ENCODE assay signal across 20 cellular contexts in genomic region chr4:184699941-184700340, GRCh38. TPM values are rescaled to one million over a fixed set of nuclear protein-coding genes. Genes with fewer than 3 reads are reported as not detected.
DNase-seq lines count a peak whose midpoint lies in the region; TF ChIP-seq lines count a peak whose summit lies in the region.
"Had no signal": no experiment of that assay in that cellular context is flagged by ENCODE, and none has a peak within 500 bp of the region (broad histone marks: within the 10 kb centered on the region; RNA-seq: fewer than 3 reads in every experiment).

No MANE protein-coding gene starts in this region.

- in situ Hi-C loops in astrocyte of the spinal cord (cut with HindIII; ENCODE audit: low sequenced_read_pairs), result no loop called here

- TF ChIP-seq CTCF in astrocyte of the spinal cord (IDR thresholded peaks at IDR 0.05; ENCODE audit: low read depth, low read length), result no peak
- TF ChIP-seq CTCF in progenitor cell of endocrine pancreas (IDR thresholded peaks at IDR 0.05; ENCODE audit: unreplicated experiment), result no peak

- H3K36me3 Mint-ChIP-seq in progenitor cell of endocrine pancreas (ENCODE audit: insufficient read depth), result peaks cover 7% of the 10 kb centered on the region

- no peak overlapping the region for H3K4me3 Mint-ChIP-seq in progenitor cell of endocrine pancreas (ENCODE audit: low read depth)
- H3K4me3 Mint-ChIP-seq: B cell; CD4-positive, CD25-positive, alpha-beta regulatory T cell; H9 had no signal

- H3K9me3 Mint-ChIP-seq in progenitor cell of endocrine pancreas (ENCODE audit: low read depth), result no peaks in the 10 kb centered on the region
- H3K9me3 Mint-ChIP-seq: CD4-positive, CD25-positive, alpha-beta regulatory T cell; H9 had no signal

- no peaks in the 10 kb centered on the region for H3K4me1 Mint-ChIP-seq in progenitor cell of endocrine pancreas (ENCODE audit: low read depth)
- H3K4me1 Mint-ChIP-seq: B cell had no signal

- DNase-seq in AG08395 (ENCODE audit: low spot score) (peak; percentile 12), GM03348 (ENCODE audit: low spot score) (peak; percentile 20), astrocyte of the spinal cord (ENCODE audit: low read depth, low spot score) (peak; percentile 11), myocyte (ENCODE audit: low read depth) (peak; percentile 61), progenitor cell of endocrine pancreas (ENCODE audit: low spot score, unreplicated experiment) (no peak), mucosa of gallbladder (ENCODE audit: low spot score) (no peak), GOT3 (lab: John Stamatoyannopoulos, UW) (no peak)
- DNase-seq: Caco-2; CD4-positive, CD25-positive, alpha-beta regulatory T cell; DMS153; H9; NCI-H187; NCI-H345; NCI-H69; NK-92 treated with Interleukin-12 subunit alpha and Interleukin-12 subunit beta, amount 100 ng/mL, for 24 hours; OCI-M1; RPMI8226; SIG-M5 had no signal

- no peaks in the 10 kb centered on the region for H3K27me3 Mint-ChIP-seq in progenitor cell of endocrine pancreas
- H3K27me3 Mint-ChIP-seq: B cell; CD4-positive, CD25-positive, alpha-beta regulatory T cell had no signal

- no peak overlapping the region for H3K27ac Mint-ChIP-seq in progenitor cell of endocrine pancreas
- H3K27ac Mint-ChIP-seq: B cell, H9 had no signal

- no peak overlapping the region for H3K4me3 ChIP-seq in astrocyte of the spinal cord (ENCODE audit: low read depth, low read length)
- H3K4me3 ChIP-seq: A549 had no signal

RNA-seq across cellular contexts. Expression of gene CENPU, which starts 34.0 kb away (rescaled TPM):
- 18.1 and 18.4 TPM in 2 replicates for total RNA-seq in myocyte
- 5.2 TPM for polyA plus RNA-seq in myocyte (2012)
- total RNA-seq in progenitor cell of endocrine pancreas, result 39.2 and 39.7 TPM in 2 replicates
- total RNA-seq in mucosa of gallbladder, result 3.8 TPM

RNA-seq across cellular contexts. Expression of gene PRIMPOL, which starts 50.4 kb away (rescaled TPM):
- total RNA-seq in myocyte, result 17.6 and 22.5 TPM in 2 replicates
- 7.6 TPM for polyA plus RNA-seq in myocyte (2012)
- 17.4 and 19.0 TPM in 2 replicates for total RNA-seq in progenitor cell of endocrine pancreas
- 15.9 TPM for total RNA-seq in mucosa of gallbladder

RNA-seq across cellular contexts. Expression of gene CASP3, which starts 50.7 kb away (rescaled TPM):
- 106 and 122 TPM in 2 replicates for total RNA-seq in myocyte
- 39.5 TPM for polyA plus RNA-seq in myocyte (2012)
- 29.6 and 33.9 TPM in 2 replicates for total RNA-seq in progenitor cell of endocrine pancreas
- 20.5 TPM for total RNA-seq in mucosa of gallbladder

Comparison
In these comparisons a context has a peak if more than half of its experiments do, and no peak if none do; other contexts are left out.
1. DNase-seq: peak in AG08395 (single experiment), GM03348 (single experiment), astrocyte of the spinal cord (single experiment) and myocyte (single experiment); none in progenitor cell of endocrine pancreas (single experiment), mucosa of gallbladder (single experiment) and GOT3 (single experiment).